15 cellular contexts compared by ENCODE assay signal in genomic region chr7:127771707-127772106, GRCh38.
"Had no signal": no experiment of that assay in that cellular context is flagged by ENCODE, and none has a peak within 500 bp of the region (broad histone marks: within the 10 kb centered on the region; RNA-seq: fewer than 3 reads in every experiment).

No MANE protein-coding gene starts in this region.

- H3K9me3 ChIP-seq: colonic mucosa, esophagus squamous epithelium, neutrophil had no signal

- H3K27ac ChIP-seq: colonic mucosa, esophagus squamous epithelium, neutrophil, parathyroid adenoma had no signal

- H3K4me3 ChIP-seq: colonic mucosa, esophagus squamous epithelium had no signal

- H3K36me3 ChIP-seq: colonic mucosa, esophagus squamous epithelium, neutrophil had no signal

- DNase-seq: activated CD4-positive, CD25-positive, alpha-beta regulatory T cell; activated T-cell treated with anti-CD3 and anti-CD28 coated beads for 4 hours; central memory CD4-positive, alpha-beta T cell; colonic mucosa; effector CD8-positive, alpha-beta T cell; esophagus squamous epithelium; hypothalamus; left ventricle myocardium superior; mesenchymal stem cell; naive thymus-derived CD8-positive, alpha-beta T cell; stimulated activated CD4-positive, alpha-beta T cell treated with anti-CD3 and anti-CD28 coated beads, Interleukin-1b, Interleukin-23, amount 100 ng/mL, for 48 hours; stimulated activated naive CD8-positive, alpha-beta T cell treated with anti-CD3 and anti-CD28 coated beads, Interleukin-15, amount 100 ng/mL, for 72 hours had no signal

- ATAC-seq: activated naive CD4-positive, alpha-beta T cell treated with anti-CD3 and anti-CD28 coated beads, Interleukin-2, amount 50 U/mL, for 72 hours; left ventricle myocardium superior; naive thymus-derived CD8-positive, alpha-beta T cell; stimulated activated naive CD8-positive, alpha-beta T cell treated with anti-CD3 and anti-CD28 coated beads, Interleukin-15, amount 100 ng/mL, for 72 hours had no signal

- H3K4me1 ChIP-seq: colonic mucosa, parathyroid adenoma had no signal

- H2AFZ ChIP-seq: parathyroid adenoma had no signal
